1 cellular context compared by ENCODE assay signal in the genomic region with DNA sequence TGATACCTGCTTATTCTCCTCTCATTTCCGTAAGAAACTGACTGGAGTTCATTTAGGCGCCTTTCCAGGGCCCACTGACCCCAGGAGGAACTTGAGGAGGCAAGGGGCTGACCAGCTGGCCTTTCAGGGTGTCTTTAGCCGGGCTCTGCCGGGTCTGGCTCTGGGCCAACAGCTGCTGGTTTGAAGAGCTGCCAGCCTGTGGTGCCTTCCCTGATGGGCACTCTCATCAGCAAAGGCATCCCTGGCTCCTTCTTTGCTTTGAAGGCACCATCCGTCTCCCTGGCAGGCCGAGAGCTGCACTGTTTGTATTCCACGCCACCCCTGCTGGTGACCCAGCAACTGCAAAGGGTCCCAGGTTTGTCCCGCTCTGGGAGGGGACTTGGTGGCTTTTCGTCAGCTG.
TF ChIP-seq lines count a peak whose summit lies in the region.

No MANE protein-coding gene starts in this region.

TF ChIP-seq in H1, 55 proteins besides CTCF, POLR2A, EP300 and RAD21 (continued from another document):
- TF ChIP-seq FOSL1 (IDR thresholded peaks at IDR 0.05; ENCODE audit: insufficient read depth, low read depth, low read length): no peak
- TF ChIP-seq, protein P1, sequence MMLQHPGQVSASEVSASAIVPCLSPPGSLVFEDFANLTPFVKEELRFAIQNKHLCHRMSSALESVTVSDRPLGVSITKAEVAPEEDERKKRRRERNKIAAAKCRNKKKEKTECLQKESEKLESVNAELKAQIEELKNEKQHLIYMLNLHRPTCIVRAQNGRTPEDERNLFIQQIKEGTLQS (IDR thresholded peaks at IDR 0.05; ENCODE audit: insufficient read depth, low read depth, low read length): no peak
- no peak for TF ChIP-seq BCL11A (IDR thresholded peaks at IDR 0.05; ENCODE audit: low read depth in 2 of 2, low read length in 2 of 2)
- TF ChIP-seq NRF1 (IDR thresholded peaks at IDR 0.05; ENCODE audit: low read depth, low read length): no peak
- TF ChIP-seq JUND (IDR thresholded peaks at IDR 0.05; ENCODE audit: low read length): no peak
